Comparison of ENCODE assay signal across 9 cellular contexts in the genomic region with DNA sequence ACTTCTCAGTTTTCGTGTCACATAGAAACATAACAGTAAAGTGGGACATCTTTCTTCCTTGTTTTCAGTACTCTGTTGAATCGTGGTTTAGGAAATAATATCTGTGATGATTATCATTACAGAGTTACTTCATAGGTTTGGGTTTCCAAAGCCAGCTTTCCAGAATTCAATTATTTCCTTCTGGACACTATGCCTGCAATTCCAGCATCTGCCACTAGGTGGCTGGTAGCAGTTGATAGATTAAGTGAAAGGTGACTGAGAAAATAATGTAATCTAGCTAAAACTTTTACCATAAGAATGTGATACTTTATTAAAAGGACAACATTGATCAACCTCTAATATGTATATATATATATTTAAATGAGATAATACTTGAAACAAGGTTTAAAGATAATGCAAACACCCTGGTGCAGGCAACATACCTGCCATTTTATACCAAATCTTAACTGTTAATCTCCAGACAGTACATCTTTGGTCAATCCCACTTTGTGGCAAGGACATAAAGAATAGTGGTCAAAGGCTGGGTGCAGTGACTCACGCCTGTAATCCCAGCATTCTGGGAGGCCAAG.
DNase-seq lines count a peak whose midpoint lies in the region; ATAC-seq and TF ChIP-seq lines count a peak whose summit lies in the region.
"Had no signal": no experiment of that assay in that cellular context is flagged by ENCODE, and none has a peak within 500 bp of the region (broad histone marks: within the 10 kb centered on the region; RNA-seq: fewer than 3 reads in every experiment).

No MANE protein-coding gene starts in this region.

- TF ChIP-seq CTCF in RWPE2 (IDR thresholded peaks at IDR 0.05; ENCODE audit: poor library complexity, severe bottlenecking) (peak; percentile 64), fibroblast of pulmonary artery (IDR thresholded peaks at IDR 0.05; ENCODE audit: low read length, missing control alignments) (peak; percentile 78)

- H3K4me3 ChIP-seq in RWPE2 (ENCODE audit: severe bottlenecking), result no peak overlapping the region
- no peak overlapping the region for H3K4me3 ChIP-seq in fibroblast of pulmonary artery (replicated peaks; ENCODE audit: low read depth, low read length)
- H3K4me3 ChIP-seq: SJSA1 had no signal

- H3K36me3 ChIP-seq in RWPE2 (ENCODE audit: low read depth), result peaks cover 11% of the 10 kb centered on the region
- H3K36me3 ChIP-seq: SJSA1 had no signal

- peak; percentile 26 for DNase-seq in activated T-cell treated with anti-CD3 and anti-CD28 coated beads for 24 hours (ENCODE audit: low read depth)
- no peak for DNase-seq in activated T-cell treated with anti-CD3 and anti-CD28 coated beads, Interleukin-2, amount 50 U/mL, for 1 hour
- no peak for DNase-seq in RWPE2 (ENCODE audit: low spot score)
- no peak for DNase-seq in fibroblast of pulmonary artery (ENCODE audit: low read depth)
- peak; percentile 78 for DNase-seq in stimulated activated CD8-positive, alpha-beta memory T cell treated with anti-CD3 and anti-CD28 coated beads, Interleukin-4, amount 100 ng/mL, for 48 hours
- no peak for DNase-seq in cerebellum (ENCODE audit: low spot score)
- DNase-seq in caudate nucleus (lab: John Stamatoyannopoulos, UW), result no peak

- ATAC-seq in RWPE2 (ENCODE audit: low read depth) (no peak), GM19395 (IDR thresholded peaks at IDR 0.05; ENCODE audit: unreplicated experiment) (no peak)

- H3K9me3 ChIP-seq in RWPE2 (ENCODE audit: severe bottlenecking), result no peaks in the 10 kb centered on the region

- H3K27me3 ChIP-seq in RWPE2 (ENCODE audit: insufficient read depth, poor library complexity, severe bottlenecking), result no peaks in the 10 kb centered on the region
- H3K27me3 ChIP-seq: SJSA1 had no signal

- H3K27ac ChIP-seq in RWPE2 (ENCODE audit: poor library complexity, severe bottlenecking) (no peak overlapping the region), caudate nucleus (ENCODE audit: low read depth, low read length) (no peak overlapping the region)
- H3K27ac ChIP-seq: SJSA1 had no signal

- peaks cover 19% of the 10 kb centered on the region for H3K4me1 ChIP-seq in RWPE2 (ENCODE audit: insufficient read depth, poor library complexity, severe bottlenecking)

Comparison
In these comparisons a context has a peak if more than half of its experiments do, and no peak if none do; other contexts are left out.
1. DNase-seq: peak in activated T-cell treated with anti-CD3 and anti-CD28 coated beads for 24 hours (single experiment) and stimulated activated CD8-positive, alpha-beta memory T cell treated with anti-CD3 and anti-CD28 coated beads, Interleukin-4, amount 100 ng/mL, for 48 hours (single experiment); none in activated T-cell treated with anti-CD3 and anti-CD28 coated beads, Interleukin-2, amount 50 U/mL, for 1 hour (single experiment), RWPE2 (single experiment), fibroblast of pulmonary artery (single experiment), cerebellum (single experiment) and caudate nucleus (0 of 61).